1 cellular context compared by ENCODE assay signal in the genomic region with DNA sequence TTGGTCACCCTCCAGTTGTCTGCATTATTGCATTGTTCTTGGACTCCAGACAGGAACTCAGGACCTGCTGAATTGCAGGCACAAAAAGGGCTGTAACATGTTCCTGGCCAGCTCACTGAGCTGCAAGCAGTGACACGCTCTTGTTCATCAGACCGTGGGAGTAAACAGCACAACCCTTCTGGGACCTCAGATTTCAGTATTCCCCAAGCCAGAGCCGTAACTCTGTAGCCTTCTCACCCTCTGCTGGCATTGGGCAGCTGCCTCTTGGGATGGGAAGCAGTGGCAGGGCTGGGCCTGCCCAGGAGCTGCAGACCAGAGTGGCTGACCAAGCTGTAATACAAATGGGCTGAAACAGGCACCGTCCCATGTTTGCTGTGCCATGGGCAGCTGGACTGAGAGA.
TF ChIP-seq lines count a peak whose summit lies in the region.

No MANE protein-coding gene starts in this region.

TF ChIP-seq in H1, 55 proteins besides CTCF, POLR2A, EP300 and RAD21:
- TF ChIP-seq POLR2AphosphoS5 (IDR thresholded peaks at IDR 0.05; ENCODE audit: low read depth, low read length): no peak
- no peak for TF ChIP-seq BACH1 (IDR thresholded peaks at IDR 0.05; ENCODE audit: low read length)
- no peak for TF ChIP-seq NRF1 (IDR thresholded peaks at IDR 0.05; ENCODE audit: low read depth, low read length)
- TF ChIP-seq HDAC2 (IDR thresholded peaks at IDR 0.05; ENCODE audit: borderline replicate concordance in 1 of 2, low read depth in 2 of 2, low read length in 2 of 2): no peak
- TF ChIP-seq ZNF274 (IDR thresholded peaks at IDR 0.05; ENCODE audit: borderline replicate concordance, extremely low read depth, low read length): no peak
- TF ChIP-seq CBX8 (IDR thresholded peaks at IDR 0.05; ENCODE audit: borderline replicate concordance, low read depth, low read length): no peak
- TF ChIP-seq TBP (IDR thresholded peaks at IDR 0.05; ENCODE audit: low read depth, low read length): no peak
- TF ChIP-seq, protein P1, sequence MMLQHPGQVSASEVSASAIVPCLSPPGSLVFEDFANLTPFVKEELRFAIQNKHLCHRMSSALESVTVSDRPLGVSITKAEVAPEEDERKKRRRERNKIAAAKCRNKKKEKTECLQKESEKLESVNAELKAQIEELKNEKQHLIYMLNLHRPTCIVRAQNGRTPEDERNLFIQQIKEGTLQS (IDR thresholded peaks at IDR 0.05; ENCODE audit: insufficient read depth, low read depth, low read length): no peak
- TF ChIP-seq, protein P2, sequence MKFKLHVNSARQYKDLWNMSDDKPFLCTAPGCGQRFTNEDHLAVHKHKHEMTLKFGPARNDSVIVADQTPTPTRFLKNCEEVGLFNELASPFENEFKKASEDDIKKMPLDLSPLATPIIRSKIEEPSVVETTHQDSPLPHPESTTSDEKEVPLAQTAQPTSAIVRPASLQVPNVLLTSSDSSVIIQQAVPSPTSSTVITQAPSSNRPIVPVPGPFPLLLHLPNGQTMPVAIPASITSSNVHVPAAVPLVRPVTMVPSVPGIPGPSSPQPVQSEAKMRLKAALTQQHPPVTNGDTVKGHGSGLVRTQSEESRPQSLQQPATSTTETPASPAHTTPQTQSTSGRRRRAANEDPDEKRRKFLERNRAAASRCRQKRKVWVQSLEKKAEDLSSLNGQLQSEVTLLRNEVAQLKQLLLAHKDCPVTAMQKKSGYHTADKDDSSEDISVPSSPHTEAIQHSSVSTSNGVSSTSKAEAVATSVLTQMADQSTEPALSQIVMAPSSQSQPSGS (IDR thresholded peaks at IDR 0.05; ENCODE audit: low read length): no peak
- TF ChIP-seq HDAC6 (IDR thresholded peaks at IDR 0.05; ENCODE audit: low read depth, low read length): no peak
- TF ChIP-seq, protein P3, sequence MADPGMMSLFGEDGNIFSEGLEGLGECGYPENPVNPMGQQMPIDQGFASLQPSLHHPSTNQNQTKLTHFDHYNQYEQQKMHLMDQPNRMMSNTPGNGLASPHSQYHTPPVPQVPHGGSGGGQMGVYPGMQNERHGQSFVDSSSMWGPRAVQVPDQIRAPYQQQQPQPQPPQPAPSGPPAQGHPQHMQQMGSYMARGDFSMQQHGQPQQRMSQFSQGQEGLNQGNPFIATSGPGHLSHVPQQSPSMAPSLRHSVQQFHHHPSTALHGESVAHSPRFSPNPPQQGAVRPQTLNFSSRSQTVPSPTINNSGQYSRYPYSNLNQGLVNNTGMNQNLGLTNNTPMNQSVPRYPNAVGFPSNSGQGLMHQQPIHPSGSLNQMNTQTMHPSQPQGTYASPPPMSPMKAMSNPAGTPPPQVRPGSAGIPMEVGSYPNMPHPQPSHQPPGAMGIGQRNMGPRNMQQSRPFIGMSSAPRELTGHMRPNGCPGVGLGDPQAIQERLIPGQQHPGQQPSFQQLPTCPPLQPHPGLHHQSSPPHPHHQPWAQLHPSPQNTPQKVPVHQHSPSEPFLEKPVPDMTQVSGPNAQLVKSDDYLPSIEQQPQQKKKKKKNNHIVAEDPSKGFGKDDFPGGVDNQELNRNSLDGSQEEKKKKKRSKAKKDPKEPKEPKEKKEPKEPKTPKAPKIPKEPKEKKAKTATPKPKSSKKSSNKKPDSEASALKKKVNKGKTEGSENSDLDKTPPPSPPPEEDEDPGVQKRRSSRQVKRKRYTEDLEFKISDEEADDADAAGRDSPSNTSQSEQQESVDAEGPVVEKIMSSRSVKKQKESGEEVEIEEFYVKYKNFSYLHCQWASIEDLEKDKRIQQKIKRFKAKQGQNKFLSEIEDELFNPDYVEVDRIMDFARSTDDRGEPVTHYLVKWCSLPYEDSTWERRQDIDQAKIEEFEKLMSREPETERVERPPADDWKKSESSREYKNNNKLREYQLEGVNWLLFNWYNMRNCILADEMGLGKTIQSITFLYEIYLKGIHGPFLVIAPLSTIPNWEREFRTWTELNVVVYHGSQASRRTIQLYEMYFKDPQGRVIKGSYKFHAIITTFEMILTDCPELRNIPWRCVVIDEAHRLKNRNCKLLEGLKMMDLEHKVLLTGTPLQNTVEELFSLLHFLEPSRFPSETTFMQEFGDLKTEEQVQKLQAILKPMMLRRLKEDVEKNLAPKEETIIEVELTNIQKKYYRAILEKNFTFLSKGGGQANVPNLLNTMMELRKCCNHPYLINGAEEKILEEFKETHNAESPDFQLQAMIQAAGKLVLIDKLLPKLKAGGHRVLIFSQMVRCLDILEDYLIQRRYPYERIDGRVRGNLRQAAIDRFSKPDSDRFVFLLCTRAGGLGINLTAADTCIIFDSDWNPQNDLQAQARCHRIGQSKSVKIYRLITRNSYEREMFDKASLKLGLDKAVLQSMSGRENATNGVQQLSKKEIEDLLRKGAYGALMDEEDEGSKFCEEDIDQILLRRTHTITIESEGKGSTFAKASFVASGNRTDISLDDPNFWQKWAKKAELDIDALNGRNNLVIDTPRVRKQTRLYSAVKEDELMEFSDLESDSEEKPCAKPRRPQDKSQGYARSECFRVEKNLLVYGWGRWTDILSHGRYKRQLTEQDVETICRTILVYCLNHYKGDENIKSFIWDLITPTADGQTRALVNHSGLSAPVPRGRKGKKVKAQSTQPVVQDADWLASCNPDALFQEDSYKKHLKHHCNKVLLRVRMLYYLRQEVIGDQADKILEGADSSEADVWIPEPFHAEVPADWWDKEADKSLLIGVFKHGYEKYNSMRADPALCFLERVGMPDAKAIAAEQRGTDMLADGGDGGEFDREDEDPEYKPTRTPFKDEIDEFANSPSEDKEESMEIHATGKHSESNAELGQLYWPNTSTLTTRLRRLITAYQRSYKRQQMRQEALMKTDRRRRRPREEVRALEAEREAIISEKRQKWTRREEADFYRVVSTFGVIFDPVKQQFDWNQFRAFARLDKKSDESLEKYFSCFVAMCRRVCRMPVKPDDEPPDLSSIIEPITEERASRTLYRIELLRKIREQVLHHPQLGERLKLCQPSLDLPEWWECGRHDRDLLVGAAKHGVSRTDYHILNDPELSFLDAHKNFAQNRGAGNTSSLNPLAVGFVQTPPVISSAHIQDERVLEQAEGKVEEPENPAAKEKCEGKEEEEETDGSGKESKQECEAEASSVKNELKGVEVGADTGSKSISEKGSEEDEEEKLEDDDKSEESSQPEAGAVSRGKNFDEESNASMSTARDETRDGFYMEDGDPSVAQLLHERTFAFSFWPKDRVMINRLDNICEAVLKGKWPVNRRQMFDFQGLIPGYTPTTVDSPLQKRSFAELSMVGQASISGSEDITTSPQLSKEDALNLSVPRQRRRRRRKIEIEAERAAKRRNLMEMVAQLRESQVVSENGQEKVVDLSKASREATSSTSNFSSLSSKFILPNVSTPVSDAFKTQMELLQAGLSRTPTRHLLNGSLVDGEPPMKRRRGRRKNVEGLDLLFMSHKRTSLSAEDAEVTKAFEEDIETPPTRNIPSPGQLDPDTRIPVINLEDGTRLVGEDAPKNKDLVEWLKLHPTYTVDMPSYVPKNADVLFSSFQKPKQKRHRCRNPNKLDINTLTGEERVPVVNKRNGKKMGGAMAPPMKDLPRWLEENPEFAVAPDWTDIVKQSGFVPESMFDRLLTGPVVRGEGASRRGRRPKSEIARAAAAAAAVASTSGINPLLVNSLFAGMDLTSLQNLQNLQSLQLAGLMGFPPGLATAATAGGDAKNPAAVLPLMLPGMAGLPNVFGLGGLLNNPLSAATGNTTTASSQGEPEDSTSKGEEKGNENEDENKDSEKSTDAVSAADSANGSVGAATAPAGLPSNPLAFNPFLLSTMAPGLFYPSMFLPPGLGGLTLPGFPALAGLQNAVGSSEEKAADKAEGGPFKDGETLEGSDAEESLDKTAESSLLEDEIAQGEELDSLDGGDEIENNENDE (IDR thresholded peaks at IDR 0.05; ENCODE audit: insufficient replicate concordance, low read length): no peak
- no peak for TF ChIP-seq KDM4A (IDR thresholded peaks at IDR 0.05; ENCODE audit: low read depth, low read length, severe bottlenecking)
- no peak for TF ChIP-seq SIRT6 (IDR thresholded peaks at IDR 0.05; ENCODE audit: low read length)
- TF ChIP-seq ASH2L (IDR thresholded peaks at IDR 0.05; ENCODE audit: low read length): no peak
